ENCODE assay signal across 17 cellular contexts in genomic region chr10:97960269-97960869, GRCh38.
DNase-seq lines count a peak whose midpoint lies in the region; ATAC-seq, FAIRE-seq and TF ChIP-seq lines count a peak whose summit lies in the region.
"Had no signal": no experiment of that assay in that cellular context is flagged by ENCODE, and none has a peak within 500 bp of the region (broad histone marks: within the 10 kb centered on the region; RNA-seq: fewer than 3 reads in every experiment).

No MANE protein-coding gene starts in this region.

- H3K27ac ChIP-seq in breast epithelium = no peak overlapping the region
- no peak overlapping the region for H3K27ac ChIP-seq in K562 (ENCODE audit: extremely low read depth, low read depth, low read length)

- no peaks in the 10 kb centered on the region for H3K79me2 ChIP-seq in K562 (ENCODE audit: control insufficient read depth, insufficient read depth, low read length)

- no peak overlapping the region for H2AFZ ChIP-seq in K562 (ENCODE audit: low read depth, low read length)

- no peaks in the 10 kb centered on the region for H3K9me3 Mint-ChIP-seq in MCF 10A (ENCODE audit: unreplicated experiment)
- H3K9me3 Mint-ChIP-seq in nephron progenitor cell = no peaks in the 10 kb centered on the region
- H3K9me3 Mint-ChIP-seq in CD14-positive monocyte = no peaks in the 10 kb centered on the region

- in situ Hi-C loops in K562 (cut with MboI) = no loop called here

- BruUV-seq in MCF 10A (replicated peaks; lab: Mats Ljungman, UMichigan) (no TSS peak), K562 (replicated peaks; lab: Mats Ljungman, UMichigan) (no TSS peak)

- peak; percentile 9 for DNase-seq in MCF 10A (ENCODE audit: unreplicated experiment)
- no peak for DNase-seq in breast epithelium (ENCODE audit: low spot score in 2 of 2)
- DNase-seq in K562 (ENCODE audit: extremely low read depth in 1 of 4, low spot score in 3 of 4) = no peak
- DNase-seq in nephron progenitor cell = peak; percentile 44
- no peak for DNase-seq in CD14-positive monocyte (ENCODE audit: low spot score)
- no peak for DNase-seq in RPMI8226
- no peak for DNase-seq in urothelium cell line (ENCODE audit: low spot score)
- DNase-seq: 8988T; C1 segment of cervical spinal cord; CD4-positive, alpha-beta memory T cell; DMS79 treated with DMSO at 0.1 percent for 48 hours; EL; HCEC 1CT; IMR-90 had no signal

- H3K4me3 Mint-ChIP-seq in MCF 10A (ENCODE audit: unreplicated experiment) (no peak overlapping the region), nephron progenitor cell (no peak overlapping the region), CD14-positive monocyte (peak overlapping the region in 1 of 2 donors; percentile 36)
- H3K4me3 Mint-ChIP-seq: B cell; CD4-positive, alpha-beta memory T cell had no signal

- no peaks in the 10 kb centered on the region for H3K9me1 ChIP-seq in K562 (ENCODE audit: control insufficient read depth, insufficient read depth, low read length)

- H3K4me3 ChIP-seq in breast epithelium (no peak overlapping the region), K562 (no peak overlapping the region)

- no peaks in the 10 kb centered on the region for H4K20me1 ChIP-seq in K562 (replicated peaks; ENCODE audit: control insufficient read depth, insufficient read depth, low read length)

- 0% methylated on average over 3 of the region's 3 CpGs for WGBS in K562 (ENCODE audit: insufficient coverage, low coverage, missing lambda C conversion rate)

- TF ChIP-seq EP300 in Ishikawa (IDR thresholded peaks at IDR 0.05; ENCODE audit: borderline replicate concordance) (no peak), K562 (IDR thresholded peaks at IDR 0.05; ENCODE audit: low read length) (no peak)

- no peaks in the 10 kb centered on the region for H3K9me3 ChIP-seq in breast epithelium
- no peaks in the 10 kb centered on the region for H3K9me3 ChIP-seq in K562 (replicated peaks; ENCODE audit: control insufficient read depth, insufficient read depth, low read depth, low read length)

- H3K4me2 ChIP-seq in K562 (ENCODE audit: insufficient read depth, low read length) = no peak overlapping the region

- H3K27ac Mint-ChIP-seq in MCF 10A (ENCODE audit: low read depth, unreplicated experiment) (no peak overlapping the region), nephron progenitor cell (no peak overlapping the region), CD14-positive monocyte (no peak overlapping the region)
- H3K27ac Mint-ChIP-seq: B cell; CD4-positive, alpha-beta memory T cell had no signal

- H3K4me1 ChIP-seq in breast epithelium (no peaks in the 10 kb centered on the region), K562 (replicated peaks in 1 of 2; ENCODE audit: control insufficient read depth in 2 of 2, insufficient read depth in 2 of 2, low read length in 2 of 2) (no peaks in the 10 kb centered on the region)

- H3K36me3 Mint-ChIP-seq in MCF 10A (ENCODE audit: insufficient read depth, unreplicated experiment) (no peaks in the 10 kb centered on the region), nephron progenitor cell (ENCODE audit: low read depth) (no peaks in the 10 kb centered on the region), CD14-positive monocyte (no peaks in the 10 kb centered on the region)
- H3K36me3 Mint-ChIP-seq: CD4-positive, alpha-beta memory T cell had no signal

- no peak for ATAC-seq in K562

- intact Hi-C loops in MCF 10A (cut with micrococcal nuclease) = no loop called here
- intact Hi-C loops in breast epithelium (cut with DNase I; ENCODE audit: low total_unique reads) = no loop called here
- intact Hi-C loops in K562 (cut with micrococcal nuclease) = no loop called here
- intact Hi-C loops in CD14-positive monocyte (cut with micrococcal nuclease) = no loop called here

- FAIRE-seq in K562 (lab: Jason Lieb, UNC) (no peak), urothelium cell line (lab: Jason Lieb, UNC) (no peak)
- FAIRE-seq: G401.6 had no signal

- H3K27me3 Mint-ChIP-seq in MCF 10A (ENCODE audit: insufficient read depth, unreplicated experiment) = peaks cover 81% of the 10 kb centered on the region
- H3K27me3 Mint-ChIP-seq in nephron progenitor cell (ENCODE audit: low read depth, poor library complexity) = peaks cover 56% of the 10 kb centered on the region
- peaks cover 19 to 32% (median 31%) of the 10 kb centered on the region in 3 donors for H3K27me3 Mint-ChIP-seq in CD14-positive monocyte (ENCODE audit: low read depth in 3 of 3)

- no peak overlapping the region for H3K9ac ChIP-seq in K562 (ENCODE audit: insufficient read depth in 1 of 2, low read depth in 2 of 2, low read length in 2 of 2)

- peaks cover 0 to 8% of the 10 kb centered on the region in 2 donors for H3K27me3 ChIP-seq in breast epithelium
- H3K27me3 ChIP-seq in K562 (ENCODE audit: control insufficient read depth in 2 of 2, insufficient read depth in 2 of 2, low read length in 2 of 2) = peaks cover 3 to 21% of the 10 kb centered on the region in 2 experiments; a peak in 4 of 5 replicates

- POLR2A ChIA-PET in MCF 10A (lab: Yijun Ruan, JAX) = no interaction called here
- POLR2A ChIA-PET in K562 (lab: Yijun Ruan, JAX) = no interaction called here

- H3K4me1 Mint-ChIP-seq in MCF 10A (ENCODE audit: insufficient read depth, unreplicated experiment) (no peaks in the 10 kb centered on the region), nephron progenitor cell (no peaks in the 10 kb centered on the region), CD14-positive monocyte (no peaks in the 10 kb centered on the region)
- H3K4me1 Mint-ChIP-seq: B cell; CD4-positive, alpha-beta memory T cell had no signal

- H3K36me3 ChIP-seq in breast epithelium (no peaks in the 10 kb centered on the region), K562 (ENCODE audit: control insufficient read depth, insufficient read depth, low read length) (no peaks in the 10 kb centered on the region)

- CTCF ChIA-PET in MCF 10A (lab: Yijun Ruan, JAX) = no interaction called here
- CTCF ChIA-PET in K562 (lab: Yijun Ruan, JAX; ENCODE audit: low intra/inter-chr PET ratio) = no interaction called here

- TF ChIP-seq RAD21 in Ishikawa (IDR thresholded peaks at IDR 0.05; ENCODE audit: low read depth) (no peak), K562 (CRISPR knock-in tag; conservative IDR thresholded peaks at IDR 0.05 in 1 of 2, IDR thresholded peaks at IDR 0.05 in 1 of 2) (no peak)

- TF ChIP-seq CTCF in MCF 10A (IDR thresholded peaks at IDR 0.05; ENCODE audit: unreplicated experiment) (no peak), breast epithelium (IDR thresholded peaks at IDR 0.05) (no peak), K562 (IDR thresholded peaks at IDR 0.05 in 2 of 3, conservative IDR thresholded peaks at IDR 0.05 in 1 of 3; ENCODE audit: insufficient read depth in 2 of 3, low read depth in 1 of 3, low read length in 3 of 3) (no peak), nephron progenitor cell (IDR thresholded peaks at IDR 0.05) (no peak), CD14-positive monocyte (IDR thresholded peaks at IDR 0.05) (no peak)

- TF ChIP-seq POLR2A in breast epithelium (IDR thresholded peaks at IDR 0.05) (no peak), K562 (conservative IDR thresholded peaks at IDR 0.05) (no peak)

TF ChIP-seq in Ishikawa, 13 proteins besides CTCF, POLR2A, EP300 and RAD21 (continues in another document):
- TF ChIP-seq, protein P1, sequence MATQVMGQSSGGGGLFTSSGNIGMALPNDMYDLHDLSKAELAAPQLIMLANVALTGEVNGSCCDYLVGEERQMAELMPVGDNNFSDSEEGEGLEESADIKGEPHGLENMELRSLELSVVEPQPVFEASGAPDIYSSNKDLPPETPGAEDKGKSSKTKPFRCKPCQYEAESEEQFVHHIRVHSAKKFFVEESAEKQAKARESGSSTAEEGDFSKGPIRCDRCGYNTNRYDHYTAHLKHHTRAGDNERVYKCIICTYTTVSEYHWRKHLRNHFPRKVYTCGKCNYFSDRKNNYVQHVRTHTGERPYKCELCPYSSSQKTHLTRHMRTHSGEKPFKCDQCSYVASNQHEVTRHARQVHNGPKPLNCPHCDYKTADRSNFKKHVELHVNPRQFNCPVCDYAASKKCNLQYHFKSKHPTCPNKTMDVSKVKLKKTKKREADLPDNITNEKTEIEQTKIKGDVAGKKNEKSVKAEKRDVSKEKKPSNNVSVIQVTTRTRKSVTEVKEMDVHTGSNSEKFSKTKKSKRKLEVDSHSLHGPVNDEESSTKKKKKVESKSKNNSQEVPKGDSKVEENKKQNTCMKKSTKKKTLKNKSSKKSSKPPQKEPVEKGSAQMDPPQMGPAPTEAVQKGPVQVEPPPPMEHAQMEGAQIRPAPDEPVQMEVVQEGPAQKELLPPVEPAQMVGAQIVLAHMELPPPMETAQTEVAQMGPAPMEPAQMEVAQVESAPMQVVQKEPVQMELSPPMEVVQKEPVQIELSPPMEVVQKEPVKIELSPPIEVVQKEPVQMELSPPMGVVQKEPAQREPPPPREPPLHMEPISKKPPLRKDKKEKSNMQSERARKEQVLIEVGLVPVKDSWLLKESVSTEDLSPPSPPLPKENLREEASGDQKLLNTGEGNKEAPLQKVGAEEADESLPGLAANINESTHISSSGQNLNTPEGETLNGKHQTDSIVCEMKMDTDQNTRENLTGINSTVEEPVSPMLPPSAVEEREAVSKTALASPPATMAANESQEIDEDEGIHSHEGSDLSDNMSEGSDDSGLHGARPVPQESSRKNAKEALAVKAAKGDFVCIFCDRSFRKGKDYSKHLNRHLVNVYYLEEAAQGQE (IDR thresholded peaks at IDR 0.05; ENCODE audit: low read depth) = peak; percentile 90

Comparison
In these comparisons a context has a peak if more than half of its experiments do, and no peak if none do; other contexts are left out.
1. DNase-seq: peak in MCF 10A (single experiment) and nephron progenitor cell (single experiment); none in breast epithelium (0 of 2), K562 (0 of 4), CD14-positive monocyte (single experiment), RPMI8226 (single experiment) and urothelium cell line (single experiment).